1 cellular context compared by ENCODE assay signal in the genomic region with DNA sequence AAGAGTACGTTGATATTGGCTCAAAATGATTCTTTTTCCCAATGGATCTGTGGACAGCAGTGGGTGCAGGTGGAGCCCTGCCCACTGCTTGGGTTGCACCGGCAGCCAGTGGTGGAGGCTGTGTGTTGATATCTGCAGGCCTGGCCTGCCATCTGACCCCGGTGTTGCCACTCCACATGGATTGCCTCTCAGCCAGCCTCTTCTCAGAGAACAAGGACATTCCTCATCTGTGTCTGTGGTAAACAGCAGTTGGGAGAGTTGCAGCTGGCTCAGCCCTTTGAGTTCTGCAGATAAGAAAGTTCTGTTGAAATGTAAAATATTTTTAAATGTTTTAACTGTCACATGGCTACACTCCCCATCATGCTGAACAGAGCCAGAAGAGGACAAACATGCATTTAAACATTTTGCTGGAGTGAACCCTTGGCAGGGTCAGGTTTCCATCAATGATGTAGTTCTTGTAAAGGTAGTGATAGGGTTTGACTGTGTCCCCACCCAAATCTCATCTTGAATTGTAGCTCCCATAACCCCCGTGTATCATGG.
TF ChIP-seq lines count a peak whose summit lies in the region.

No MANE protein-coding gene starts in this region.

TF ChIP-seq in WTC11, 78 proteins besides CTCF, POLR2A, EP300 and RAD21 (continued from another document):
- TF ChIP-seq, protein P1, sequence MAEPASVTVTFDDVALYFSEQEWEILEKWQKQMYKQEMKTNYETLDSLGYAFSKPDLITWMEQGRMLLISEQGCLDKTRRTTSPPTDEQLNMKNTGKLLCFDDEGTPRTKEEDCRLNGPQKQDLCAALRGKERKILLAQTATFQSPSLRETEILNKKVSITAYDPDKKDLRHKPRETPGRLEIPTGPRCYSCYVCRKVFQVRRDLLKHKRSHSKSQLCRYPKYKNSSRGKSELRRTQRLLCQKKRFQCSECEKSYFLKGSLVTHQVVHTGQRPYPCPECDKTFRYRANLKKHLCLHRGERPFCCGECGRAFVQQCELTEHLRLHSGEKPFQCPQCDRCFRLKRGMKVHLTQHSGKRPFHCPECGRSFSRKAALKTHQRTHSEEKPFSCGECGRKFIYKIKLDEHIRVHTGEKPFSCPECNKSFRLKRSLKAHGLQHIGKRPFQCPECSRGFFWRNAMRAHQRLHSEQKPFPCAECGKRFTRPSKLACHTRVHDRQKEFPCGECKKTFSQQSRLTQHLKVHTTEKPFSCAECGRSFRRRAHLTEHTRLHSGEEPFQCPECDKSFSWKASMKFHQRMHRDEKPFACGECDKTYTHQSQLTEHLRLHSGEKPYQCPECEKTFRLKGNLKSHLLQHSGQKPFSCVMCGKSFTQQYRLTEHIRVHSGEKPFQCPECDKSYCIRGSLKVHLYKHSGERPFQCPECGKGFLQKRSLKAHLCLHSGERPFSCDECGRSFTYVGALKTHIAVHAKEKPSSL (CRISPR knock-in tag; conservative IDR thresholded peaks at IDR 0.05) = no peak
- TF ChIP-seq FOXJ3 (CRISPR knock-in tag; IDR thresholded peaks at IDR 0.05; ENCODE audit: borderline replicate concordance) = no peak
